9 cellular contexts compared by ENCODE assay signal in genomic region chr12:57844725-57845477, GRCh38. TPM values are rescaled to one million over a fixed set of nuclear protein-coding genes. Genes with fewer than 3 reads are reported as not detected.
DNase-seq lines count a peak whose midpoint lies in the region; ATAC-seq, FAIRE-seq and TF ChIP-seq lines count a peak whose summit lies in the region.
"Had no signal": no experiment of that assay in that cellular context is flagged by ENCODE, and none has a peak within 500 bp of the region (broad histone marks: within the 10 kb centered on the region; RNA-seq: fewer than 3 reads in every experiment).

No MANE protein-coding gene starts in this region.

- FAIRE-seq in GM19239 (lab: Jason Lieb, UNC): peak; percentile 26
- FAIRE-seq: TTC549 had no signal

- H3K9me3 Mint-ChIP-seq in activated CD4-positive, alpha-beta memory T cell treated with anti-CD3 and anti-CD28 coated beads for 36 hours: no peaks in the 10 kb centered on the region

- no peak for TF ChIP-seq CTCF in upper lobe of right lung (IDR thresholded peaks at IDR 0.05)

- peak overlapping the region; percentile 96 for H3K4me2 ChIP-seq in BLaER1

- H3K9me3 ChIP-seq in BLaER1 (no peaks in the 10 kb centered on the region), HUES6 (ENCODE audit: control insufficient read depth, insufficient read depth, low read depth, low read length) (no peaks in the 10 kb centered on the region), esophagus (ENCODE audit: control insufficient read depth in 2 of 2, insufficient read depth in 1 of 2, low read depth in 1 of 2, low read length in 1 of 2) (no peaks in the 10 kb centered on the region), mucosa of stomach (ENCODE audit: control insufficient read depth, low read length) (no peaks in the 10 kb centered on the region), upper lobe of right lung (no peaks in the 10 kb centered on the region)

- H3K27me3 Mint-ChIP-seq in activated CD4-positive, alpha-beta memory T cell treated with anti-CD3 and anti-CD28 coated beads for 36 hours: no peaks in the 10 kb centered on the region

- peaks cover 60% of the 10 kb centered on the region for H3K4me1 ChIP-seq in BLaER1
- H3K4me1 ChIP-seq in HUES6 (ENCODE audit: control insufficient read depth, insufficient read depth, low read length): peaks cover 54% of the 10 kb centered on the region
- H3K4me1 ChIP-seq in esophagus (ENCODE audit: control insufficient read depth in 2 of 2, insufficient read depth in 2 of 2, low read length in 1 of 2): peaks cover 6 to 14% of the 10 kb centered on the region in 2 donors
- peaks cover 44% of the 10 kb centered on the region for H3K4me1 ChIP-seq in mucosa of stomach (ENCODE audit: control insufficient read depth, insufficient read depth, low read length)
- peaks cover 48% of the 10 kb centered on the region for H3K4me1 ChIP-seq in upper lobe of right lung

- 0 to 1% methylated on average over 41 to 42 of the region's 42 CpGs for WGBS in esophagus, 2 donors

- H3K36me3 ChIP-seq in BLaER1: 0 out of 2 replicates have a peak, but pooled peaks cover 6% of the 10 kb centered on the region
- no peaks in the 10 kb centered on the region for H3K36me3 ChIP-seq in HUES6 (ENCODE audit: control insufficient read depth, insufficient read depth, low read length)
- H3K36me3 ChIP-seq in esophagus (ENCODE audit: control insufficient read depth in 2 of 2, insufficient read depth in 2 of 2, low read length in 1 of 2): no peaks in the 10 kb centered on the region
- no peaks in the 10 kb centered on the region for H3K36me3 ChIP-seq in mucosa of stomach (ENCODE audit: control insufficient read depth, insufficient read depth, low read length)
- H3K36me3 ChIP-seq in upper lobe of right lung: no peaks in the 10 kb centered on the region

- peak overlapping the region; percentile 82 for H3K4me3 Mint-ChIP-seq in activated CD4-positive, alpha-beta memory T cell treated with anti-CD3 and anti-CD28 coated beads for 36 hours

- peak overlapping the region; percentile 98 for H3K4me3 ChIP-seq in BLaER1
- peak overlapping the region; percentile 99 for H3K4me3 ChIP-seq in HUES6 (ENCODE audit: low read depth, low read length)
- H3K4me3 ChIP-seq in esophagus (ENCODE audit: low read depth in 1 of 2, low read length in 2 of 2): peak overlapping the region; percentile 96 to 98
- H3K4me3 ChIP-seq in mucosa of stomach (ENCODE audit: low read length): peak overlapping the region; percentile 82
- peak overlapping the region; percentile 99 for H3K4me3 ChIP-seq in upper lobe of right lung

- CTCF ChIA-PET in activated CD4-positive, alpha-beta memory T cell treated with anti-CD3 and anti-CD28 coated beads for 36 hours (lab: Charles Lee): interaction anchor here (0.6 to 3.3 kb wide), 10 partner anchors 9 to 88 kb away, joined by 3 to 32 read pairs (median 4); partner anchors contain the start of gene TSFM

- H4K20me1 ChIP-seq in BLaER1: peaks cover 62% of the 10 kb centered on the region

- H3K9ac ChIP-seq in BLaER1 (peak overlapping the region; percentile 95), HUES6 (ENCODE audit: low read length) (peak overlapping the region; percentile 96), mucosa of stomach (ENCODE audit: low read length) (peak overlapping the region; percentile 99)

- peaks cover 53% of the 10 kb centered on the region for H3K4me1 Mint-ChIP-seq in activated CD4-positive, alpha-beta memory T cell treated with anti-CD3 and anti-CD28 coated beads for 36 hours (ENCODE audit: low read depth)

- POLR2A ChIA-PET in activated CD4-positive, alpha-beta memory T cell treated with anti-CD3 and anti-CD28 coated beads for 36 hours (lab: Charles Lee): interaction anchor here (1.1 to 3.5 kb wide), 8 partner anchors 8 to 96 kb away, joined by 3 to 22 read pairs (median 6); partner anchors contain the start of genes ATP23, AVIL and TSFM

- H3K36me3 Mint-ChIP-seq in activated CD4-positive, alpha-beta memory T cell treated with anti-CD3 and anti-CD28 coated beads for 36 hours: peaks cover 3% of the 10 kb centered on the region

- peak; percentile 36 for ATAC-seq in upper lobe of right lung
- ATAC-seq in GM19328 (IDR thresholded peaks at IDR 0.05; ENCODE audit: unreplicated experiment): no peak

- peak overlapping the region; percentile 93 for H3K27ac ChIP-seq in BLaER1
- peak overlapping the region; percentile 100 for H3K27ac ChIP-seq in HUES6 (ENCODE audit: low read depth, low read length)
- H3K27ac ChIP-seq in esophagus (ENCODE audit: low read depth in 2 of 2, low read length in 1 of 2): peak overlapping the region; percentile 97 to 99
- H3K27ac ChIP-seq in upper lobe of right lung: peak overlapping the region; percentile 100

- no peak for DNase-seq in GM19239 (ENCODE audit: insufficient read length, low spot score)
- DNase-seq in activated CD4-positive, alpha-beta memory T cell treated with anti-CD3 and anti-CD28 coated beads for 36 hours: peak; percentile 69
- peak; percentile 80 for DNase-seq in upper lobe of right lung

- H3K27ac Mint-ChIP-seq in activated CD4-positive, alpha-beta memory T cell treated with anti-CD3 and anti-CD28 coated beads for 36 hours: peak overlapping the region; percentile 78

- intact Hi-C loops in activated CD4-positive, alpha-beta memory T cell treated with anti-CD3 and anti-CD28 coated beads for 36 hours (cut with micrococcal nuclease): no loop called here
- intact Hi-C loops in upper lobe of right lung (cut with DNase I): no loop called here

- H3K27me3 ChIP-seq in BLaER1: peaks cover 2% of the 10 kb centered on the region; the same call in 1 of the 2 replicates
- H3K27me3 ChIP-seq in HUES6 (ENCODE audit: control insufficient read depth, insufficient read depth, low read length): no peaks in the 10 kb centered on the region
- no peaks in the 10 kb centered on the region for H3K27me3 ChIP-seq in esophagus (ENCODE audit: control insufficient read depth in 1 of 2, insufficient read depth in 2 of 2, low read length in 2 of 2)
- H3K27me3 ChIP-seq in mucosa of stomach (ENCODE audit: control insufficient read depth, insufficient read depth, low read length): no peaks in the 10 kb centered on the region
- H3K27me3 ChIP-seq in upper lobe of right lung: no peaks in the 10 kb centered on the region

RNA-seq across cellular contexts. Expression of gene CTDSP2, which starts 1.6 kb away (rescaled TPM):
- 100 to 1,000 TPM; 100 to 101 TPM for total RNA-seq in activated CD4-positive, alpha-beta memory T cell treated with anti-CD3 and anti-CD28 coated beads for 36 hours
- polyA plus RNA-seq in esophagus: 10 to 100 TPM; 22.4 to 34.7 TPM
- 217 TPM for total RNA-seq in upper lobe of right lung

RNA-seq across cellular contexts. Expression of gene AVIL, which starts 26.4 kb away (rescaled TPM):
- total RNA-seq in activated CD4-positive, alpha-beta memory T cell treated with anti-CD3 and anti-CD28 coated beads for 36 hours: under 1 TPM; 0.64 to 0.85 TPM
- 1 to 10 TPM; 2.1 to 4.4 TPM for polyA plus RNA-seq in esophagus
- 11.3 TPM for total RNA-seq in upper lobe of right lung
